10 cellular contexts compared by ENCODE assay signal in genomic region chr3:86991840-86992430, GRCh38. TPM values are rescaled to one million over a fixed set of nuclear protein-coding genes. Genes with fewer than 3 reads are reported as not detected.
DNase-seq lines count a peak whose midpoint lies in the region; ATAC-seq and TF ChIP-seq lines count a peak whose summit lies in the region.
"Had no signal": no experiment of that assay in that cellular context is flagged by ENCODE, and none has a peak within 500 bp of the region (broad histone marks: within the 10 kb centered on the region; RNA-seq: fewer than 3 reads in every experiment).

No MANE protein-coding gene starts in this region.

- peaks cover 36% of the 10 kb centered on the region for H3K27me3 Mint-ChIP-seq in T-helper 2 cell treated with Interferon-gamma antibody and Interleukin-4, amounts not matched to agents 5 μg/mL and 100 μg/mL, for 36 hours (ENCODE audit: low read depth)

- DNase-seq in AG10803 (ENCODE audit: low read depth) (no peak), SJCRH30 (peak in 1 of 2 experiments; percentile 42), fibroblast of the aortic adventitia (ENCODE audit: low read depth) (no peak), trophoblast cell (peak in 1 of 2 donors; percentile 64)
- no peak for DNase-seq in activated CD8-positive, alpha-beta memory T cell treated with anti-CD3 and anti-CD28 coated beads for 24 hours
- DNase-seq in activated CD8-positive, alpha-beta memory T cell treated with anti-CD3 and anti-CD28 coated beads, Interleukin-2, amount 50 U/mL, for 4 hours, result no peak
- DNase-seq in T-helper 2 cell treated with Interferon-gamma antibody and Interleukin-4, amounts not matched to agents 5 μg/mL and 100 μg/mL, for 36 hours (ENCODE audit: low spot score), result no peak

- WGBS in trophoblast cell (ENCODE audit: extremely low coverage, insufficient coverage, insufficient read length), result no CpG with 5 or more reads among the region's 8 CpGs

- no peak overlapping the region for H2AK5ac ChIP-seq in trophoblast cell (ENCODE audit: low read length)

- no peak overlapping the region for H3K18ac ChIP-seq in trophoblast cell (ENCODE audit: low read length)

- H2BK120ac ChIP-seq in trophoblast cell (ENCODE audit: insufficient read depth, low read length, poor library complexity), result no peak overlapping the region

- peak overlapping the region; percentile 93 for H3K4me3 ChIP-seq in AG10803 (ENCODE audit: low read length)
- H3K4me3 ChIP-seq in SJCRH30, result peak overlapping the region; percentile 81
- peak overlapping the region; percentile 94 for H3K4me3 ChIP-seq in fibroblast of the aortic adventitia (ENCODE audit: low read depth, low read length)
- no peak overlapping the region for H3K4me3 ChIP-seq in trophoblast cell (ENCODE audit: low read depth, low read length)

- no peak overlapping the region for H4K8ac ChIP-seq in trophoblast cell (ENCODE audit: low read depth, low read length)

- no peaks in the 10 kb centered on the region for H3K4me1 Mint-ChIP-seq in T-helper 2 cell treated with Interferon-gamma antibody and Interleukin-4, amounts not matched to agents 5 μg/mL and 100 μg/mL, for 36 hours (ENCODE audit: low read depth)

- H2BK5ac ChIP-seq in trophoblast cell (ENCODE audit: low read depth, low read length, poor library complexity), result no peak overlapping the region

- no peaks in the 10 kb centered on the region for H3K9me3 ChIP-seq in SJCRH30 (replicated peaks)
- H3K9me3 ChIP-seq in trophoblast cell (ENCODE audit: insufficient read depth, low read depth, low read length), result no peaks in the 10 kb centered on the region

- no peak overlapping the region for H3K4me3 Mint-ChIP-seq in T-helper 2 cell treated with Interferon-gamma antibody and Interleukin-4, amounts not matched to agents 5 μg/mL and 100 μg/mL, for 36 hours

- no peak overlapping the region for H3K4ac ChIP-seq in trophoblast cell (ENCODE audit: low read depth, low read length)

- H4K91ac ChIP-seq in trophoblast cell (ENCODE audit: low read depth, low read length), result no peak overlapping the region

- H3K9me3 Mint-ChIP-seq in T-helper 2 cell treated with Interferon-gamma antibody and Interleukin-4, amounts not matched to agents 5 μg/mL and 100 μg/mL, for 36 hours, result no peaks in the 10 kb centered on the region

- H3K23ac ChIP-seq in trophoblast cell (ENCODE audit: low read length), result no peak overlapping the region

- no peak for TF ChIP-seq CTCF in AG10803 (conservative IDR thresholded peaks at IDR 0.05; ENCODE audit: low read length)
- TF ChIP-seq CTCF in fibroblast of the aortic adventitia (IDR thresholded peaks at IDR 0.05; ENCODE audit: insufficient read depth, low read length), result no peak

- no peak overlapping the region for H2AFZ ChIP-seq in trophoblast cell (ENCODE audit: insufficient read depth, low read length, poor library complexity)

- no peak for ATAC-seq in GM21447 (IDR thresholded peaks at IDR 0.05; ENCODE audit: unreplicated experiment)

- peaks cover 7% of the 10 kb centered on the region for H3K36me3 ChIP-seq in SJCRH30
- no peaks in the 10 kb centered on the region for H3K36me3 ChIP-seq in trophoblast cell (ENCODE audit: control insufficient read depth in 1 of 2, insufficient read depth in 2 of 2, low read length in 2 of 2)

- no peak overlapping the region for H3K14ac ChIP-seq in trophoblast cell (ENCODE audit: low read length)

- H3K27ac Mint-ChIP-seq in T-helper 2 cell treated with Interferon-gamma antibody and Interleukin-4, amounts not matched to agents 5 μg/mL and 100 μg/mL, for 36 hours, result no peak overlapping the region

- H3K4me1 ChIP-seq in SJCRH30 (peaks cover 12% of the 10 kb centered on the region), trophoblast cell (ENCODE audit: control insufficient read depth in 1 of 2, insufficient read depth in 2 of 2, low read length in 2 of 2) (peaks cover 3 to 12% of the 10 kb centered on the region in 2 experiments)

- peaks cover 2% of the 10 kb centered on the region for H3K79me2 ChIP-seq in trophoblast cell (ENCODE audit: control insufficient read depth, insufficient read depth, low read length, poor library complexity)

- peak overlapping the region; percentile 68 for H3K4me2 ChIP-seq in trophoblast cell (ENCODE audit: low read length)

- peaks cover 10% of the 10 kb centered on the region for H3K79me1 ChIP-seq in trophoblast cell (ENCODE audit: low read length)

- H2BK12ac ChIP-seq in trophoblast cell (ENCODE audit: low read length), result no peak overlapping the region

- H3K9ac ChIP-seq in trophoblast cell (ENCODE audit: low read length), result no peak overlapping the region

- H3K27ac ChIP-seq in SJCRH30, result peak overlapping the region; percentile 92
- no peak overlapping the region for H3K27ac ChIP-seq in trophoblast cell (ENCODE audit: low read depth, low read length)
- H3K27ac ChIP-seq: C4-2B had no signal

- H3K27me3 ChIP-seq in SJCRH30, result no peaks in the 10 kb centered on the region
- no peaks in the 10 kb centered on the region for H3K27me3 ChIP-seq in trophoblast cell (ENCODE audit: insufficient read depth, low read length)

- H4K12ac ChIP-seq in trophoblast cell (ENCODE audit: low read depth, low read length), result no peak overlapping the region

- H3K36me3 Mint-ChIP-seq in T-helper 2 cell treated with Interferon-gamma antibody and Interleukin-4, amounts not matched to agents 5 μg/mL and 100 μg/mL, for 36 hours (ENCODE audit: low read depth), result no peaks in the 10 kb centered on the region

RNA-seq across cellular contexts. Expression of gene VGLL3, which starts 1.0 kb away (rescaled TPM):
- total RNA-seq in SJCRH30 (2014; rRNA removed; shearing (Covaris generic)), result 77.4 and 86.6 TPM in 2 replicates
- 38.8 and 47.4 TPM in 2 replicates for total RNA-seq in fibroblast of the aortic adventitia (ENCODE audit: low replicate concordance)
- polyA plus RNA-seq in trophoblast cell (2013), result 44.9 and 47.0 TPM in 2 replicates
- total RNA-seq: T-helper 1 cell treated with Interleukin-12 subunit alpha and Interleukin-12 subunit beta and Interleukin-4 antibody, amounts not matched to agents 30 ng/mL and 1 ng/mL, for 36 hours had no signal
